ENCODE assay signal across 1 cellular context in genomic region chr7:134353411-134353810, GRCh38.
TF ChIP-seq lines count a peak whose summit lies in the region.

No MANE protein-coding gene starts in this region.

TF ChIP-seq in HepG2, 621 proteins besides CTCF, POLR2A, EP300 and RAD21 (continued from another document):
- TF ChIP-seq NR1H2 (CRISPR knock-in tag; IDR thresholded peaks at IDR 0.05; ENCODE audit: borderline replicate concordance, low read depth) (no peak), HNF4A (CRISPR knock-in tag; IDR thresholded peaks at IDR 0.05) (peak; percentile 47), HIC2 (CRISPR knock-in tag; IDR thresholded peaks at IDR 0.05; ENCODE audit: low read depth) (peak; percentile 80), ZNF644 (CRISPR knock-in tag; IDR thresholded peaks at IDR 0.05; ENCODE audit: low read depth) (0 out of 2 replicates have a peak, but pooled peaks have one; percentile 7), ZNF770 (CRISPR knock-in tag; IDR thresholded peaks at IDR 0.05) (no peak)
